Comparison of ENCODE assay signal across 15 cellular contexts in the genomic region with DNA sequence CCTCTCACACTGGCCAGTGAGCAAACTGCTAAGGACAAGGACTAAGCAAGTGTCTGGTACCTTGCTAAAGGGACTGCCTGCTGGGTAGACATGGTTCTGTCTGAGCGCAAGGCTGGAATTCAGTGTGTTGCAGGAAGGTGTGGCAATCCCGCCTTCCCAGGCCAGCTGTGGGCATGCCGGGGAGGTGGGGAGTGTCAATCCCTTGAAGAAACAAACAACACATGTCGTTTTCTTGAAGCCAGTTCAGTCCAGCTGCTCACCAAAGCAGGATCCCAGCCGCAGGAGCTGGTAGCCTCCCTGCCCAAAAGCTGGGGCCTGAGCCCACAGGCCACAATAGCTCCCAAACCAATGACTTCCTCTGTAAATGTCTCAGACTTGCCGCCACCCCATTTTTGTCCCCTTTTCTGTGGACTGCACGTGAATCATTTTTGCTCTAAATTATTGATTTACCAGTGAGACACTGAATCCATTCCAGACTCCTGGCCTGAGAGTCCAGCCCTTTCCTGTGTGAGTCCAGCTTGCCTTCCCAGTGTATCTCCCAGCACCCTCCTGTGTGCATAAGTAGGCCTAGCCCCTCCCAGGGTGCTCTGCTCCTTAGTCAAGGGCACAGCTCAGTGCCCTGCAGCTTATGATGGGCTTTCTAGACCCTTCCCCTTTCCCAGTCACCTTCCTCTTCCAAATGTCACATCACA.
A peak's percentile ranks its signal among the peaks of the same experiment; 100 is the strongest.
DNase-seq lines count a peak whose midpoint lies in the region; ATAC-seq, FAIRE-seq and TF ChIP-seq lines count a peak whose summit lies in the region.
"Had no signal": no experiment of that assay in that cellular context is flagged by ENCODE, and none has a peak within 500 bp of the region (broad histone marks: within the 10 kb centered on the region; RNA-seq: fewer than 3 reads in every experiment).

No MANE protein-coding gene starts in this region.

- no peaks in the 10 kb centered on the region for H3K27me3 ChIP-seq in bronchial epithelial cell (ENCODE audit: control insufficient read depth, insufficient read depth, low read length)

- peak overlapping the region; percentile 11 for H3K27ac Mint-ChIP-seq in stimulated activated memory B cell treated with anti-CD40 and anti-IgM and Interleukin-4, amounts not matched to agents 10 μg/mL and 1 μg/mL and 100 μg/mL, for 72 hours
- H3K27ac Mint-ChIP-seq: activated CD4-positive, alpha-beta T cell treated with anti-CD3 and anti-CD28 coated beads, Interleukin-2, amount 10 ng/mL, durations not matched to agents 7 days and 5 days; activated naive CD8-positive, alpha-beta T cell had no signal

- H3K4me1 ChIP-seq in HEK293 (ENCODE audit: control insufficient read depth, insufficient read depth, low read length): peaks cover under 1% of the 10 kb centered on the region; the same call in 1 of the 2 replicates
- H3K4me1 ChIP-seq: prostate gland had no signal

- FAIRE-seq in bronchial epithelial cell (lab: Jason Lieb, UNC): peak; percentile 23

- DNase-seq in bronchial epithelial cell (ENCODE audit: low read depth) (peak; percentile 6), hepatic stellate cell (ENCODE audit: low spot score) (peak; percentile 29), OCI-M1 (lab: John Stamatoyannopoulos, UW) (no peak)
- no peak for DNase-seq in effector CD8-positive, alpha-beta T cell (lab: John Stamatoyannopoulos, UW)
- DNase-seq: activated CD4-positive, alpha-beta T cell treated with anti-CD3 and anti-CD28 coated beads, Interleukin-2, amount 10 ng/mL, durations not matched to agents 7 days and 5 days; DMS79 treated with DMSO at 0.1 percent for 48 hours; kidney glomerular epithelial cell; NCI-H526 treated with DMSO at 0.1 percent for 48 hours had no signal

- CTCF ChIA-PET in HEK293 (lab: Yijun Ruan, JAX): interaction anchor here (1.5 kb wide), 1 partner anchor 12 kb away, joined by 4 read pairs; no protein-coding TSS in a partner anchor

- H3K4me3 Mint-ChIP-seq in stimulated activated memory B cell treated with anti-CD40 and anti-IgM and Interleukin-4, amounts not matched to agents 10 μg/mL and 1 μg/mL and 100 μg/mL, for 72 hours: no peak overlapping the region
- H3K4me3 Mint-ChIP-seq: activated CD4-positive, alpha-beta T cell treated with anti-CD3 and anti-CD28 coated beads, Interleukin-2, amount 10 ng/mL, durations not matched to agents 7 days and 5 days; activated naive CD8-positive, alpha-beta T cell had no signal

- H3K9me3 ChIP-seq in HEK293 (ENCODE audit: control insufficient read depth, insufficient read depth, low read depth, low read length): no peaks in the 10 kb centered on the region
- H3K9me3 ChIP-seq: prostate gland had no signal

- peaks cover 4% of the 10 kb centered on the region for H3K9me3 Mint-ChIP-seq in stimulated activated memory B cell treated with anti-CD40 and anti-IgM and Interleukin-4, amounts not matched to agents 10 μg/mL and 1 μg/mL and 100 μg/mL, for 72 hours
- H3K9me3 Mint-ChIP-seq: activated CD4-positive, alpha-beta T cell treated with anti-CD3 and anti-CD28 coated beads, Interleukin-2, amount 10 ng/mL, durations not matched to agents 7 days and 5 days had no signal

- ATAC-seq in stimulated activated memory B cell treated with anti-CD40 and anti-IgM and Interleukin-4, amounts not matched to agents 10 μg/mL and 1 μg/mL and 100 μg/mL, for 72 hours: no peak
- no peak for ATAC-seq in GM18511 (IDR thresholded peaks at IDR 0.05; ENCODE audit: unreplicated experiment)
- no peak for ATAC-seq in GM18873 (IDR thresholded peaks at IDR 0.05; ENCODE audit: low FRiP score, unreplicated experiment)

- H3K36me3 ChIP-seq in HEK293 (ENCODE audit: control insufficient read depth in 2 of 2, insufficient read depth in 1 of 2, low read length in 2 of 2) (no peaks in the 10 kb centered on the region), bronchial epithelial cell (ENCODE audit: control insufficient read depth, insufficient read depth, low read length) (no peaks in the 10 kb centered on the region)
- H3K36me3 ChIP-seq: prostate gland had no signal

- peaks cover 21% of the 10 kb centered on the region for H3K36me3 Mint-ChIP-seq in stimulated activated memory B cell treated with anti-CD40 and anti-IgM and Interleukin-4, amounts not matched to agents 10 μg/mL and 1 μg/mL and 100 μg/mL, for 72 hours

- TF ChIP-seq CTCF in HEK293 (tag by site-specific recombination; IDR thresholded peaks at IDR 0.05) (no peak), bronchial epithelial cell (IDR thresholded peaks at IDR 0.05; ENCODE audit: insufficient read depth, low read length, severe bottlenecking) (no peak)

- no peaks in the 10 kb centered on the region for H3K27me3 Mint-ChIP-seq in stimulated activated memory B cell treated with anti-CD40 and anti-IgM and Interleukin-4, amounts not matched to agents 10 μg/mL and 1 μg/mL and 100 μg/mL, for 72 hours
- H3K27me3 Mint-ChIP-seq: activated CD4-positive, alpha-beta T cell treated with anti-CD3 and anti-CD28 coated beads, Interleukin-2, amount 10 ng/mL, durations not matched to agents 7 days and 5 days; activated naive CD8-positive, alpha-beta T cell had no signal

- H3K4me3 ChIP-seq in HEK293 (ENCODE audit: low read depth, low read length) (no peak overlapping the region), bronchial epithelial cell (ENCODE audit: low read depth, low read length) (no peak overlapping the region)
- H3K4me3 ChIP-seq: prostate gland, SK-N-MC had no signal

- POLR2A ChIA-PET in HEK293 (lab: Yijun Ruan, JAX): no interaction called here

- H3K4me1 Mint-ChIP-seq in stimulated activated memory B cell treated with anti-CD40 and anti-IgM and Interleukin-4, amounts not matched to agents 10 μg/mL and 1 μg/mL and 100 μg/mL, for 72 hours: peaks cover 60% of the 10 kb centered on the region

- H3K27ac ChIP-seq in HEK293 (ENCODE audit: extremely low read depth, low read depth, low read length): no peak overlapping the region
- H3K27ac ChIP-seq: prostate gland, SK-N-MC had no signal

TF ChIP-seq in HEK293, 187 proteins besides CTCF, POLR2A, EP300 and RAD21:
- TF ChIP-seq KLF1 (tag by site-specific recombination; IDR thresholded peaks at IDR 0.05) (peak; percentile 82), ZNF221 (tag by site-specific recombination; IDR thresholded peaks at IDR 0.05; ENCODE audit: borderline replicate concordance) (no peak), ZIC2 (tag by site-specific recombination; IDR thresholded peaks at IDR 0.05) (peak; percentile 58; the same call in 1 of the 2 replicates), ZNF843 (tag by site-specific recombination; IDR thresholded peaks at IDR 0.05) (no peak), KLF17 (tag by site-specific recombination; IDR thresholded peaks at IDR 0.05) (peak; percentile 70), WT1 (tag by site-specific recombination; IDR thresholded peaks at IDR 0.05) (peak; percentile 77)

Comparison
In these comparisons a context has a peak if more than half of its experiments do, and no peak if none do; other contexts are left out.
1. DNase-seq: peak in bronchial epithelial cell (single experiment) and hepatic stellate cell (single experiment); none in OCI-M1 (single experiment) and effector CD8-positive, alpha-beta T cell (single experiment).